ENCODE assay signal across 14 cellular contexts in the genomic region with DNA sequence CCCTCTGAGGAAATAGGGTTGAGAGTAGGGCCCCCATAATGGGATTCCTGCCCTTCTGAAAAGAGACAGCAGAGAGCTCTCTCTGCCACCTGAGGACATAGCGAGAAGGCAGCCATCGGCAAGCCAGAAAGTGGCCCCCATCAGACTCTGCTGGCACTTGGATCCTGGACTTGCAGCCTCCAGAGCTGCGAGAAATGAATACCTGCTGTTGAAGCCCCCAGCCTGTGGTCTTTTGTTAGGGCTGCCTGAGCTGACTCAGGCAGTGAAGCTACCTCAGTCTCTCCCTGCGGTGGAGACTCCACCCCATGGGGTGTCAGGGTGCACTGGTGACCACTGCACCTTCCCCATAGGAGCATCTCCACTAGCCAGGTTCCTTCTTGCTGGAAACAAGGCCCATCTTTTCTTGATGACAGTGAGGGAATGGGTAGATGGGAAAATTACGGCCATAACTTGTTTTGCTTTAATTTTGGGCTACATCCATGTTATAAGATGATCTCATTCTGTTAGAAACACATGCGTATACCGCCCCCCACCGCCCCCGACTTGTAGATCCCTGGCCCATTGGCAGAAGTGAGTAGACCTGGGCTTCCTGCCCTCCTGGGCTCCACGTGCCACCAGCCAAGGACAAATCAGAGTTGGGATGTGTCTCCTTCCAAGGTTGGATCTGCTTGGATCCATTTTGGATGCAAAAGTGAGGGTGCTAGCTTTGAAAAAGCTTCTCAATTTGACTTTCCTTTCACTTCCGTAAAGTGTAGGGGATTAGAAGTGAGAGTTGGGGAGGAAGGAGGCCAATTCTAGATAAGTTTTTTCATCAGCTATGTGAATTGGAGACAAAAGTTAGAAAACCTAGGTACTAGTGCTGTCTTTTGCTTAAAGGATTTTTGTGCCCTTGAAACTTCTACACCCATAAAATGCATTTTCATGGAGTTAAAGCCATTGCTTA. TPM values are rescaled to one million over a fixed set of nuclear protein-coding genes. Genes with fewer than 3 reads are reported as not detected.
DNase-seq lines count a peak whose midpoint lies in the region; ATAC-seq and TF ChIP-seq lines count a peak whose summit lies in the region.
"Had no signal": no experiment of that assay in that cellular context is flagged by ENCODE, and none has a peak within 500 bp of the region (broad histone marks: within the 10 kb centered on the region; RNA-seq: fewer than 3 reads in every experiment).

No MANE protein-coding gene starts in this region.

- peaks cover 99% of the 10 kb centered on the region for H3K4me1 Mint-ChIP-seq in activated naive CD8-positive, alpha-beta T cell treated with anti-CD3 and anti-CD28 coated beads, Interleukin-2, amount 50 U/mL, for 24 hours

- H3K4me1 ChIP-seq in OCI-LY7 (ENCODE audit: insufficient read depth, low read length, poor library complexity, severe bottlenecking) (peaks cover 31% of the 10 kb centered on the region), skeletal muscle tissue (ENCODE audit: control insufficient read depth in 3 of 3, insufficient read depth in 3 of 3, low read length in 3 of 3) (peaks cover 38 to 64% (median 41%) of the 10 kb centered on the region in 3 donors)

- H3K27me3 Mint-ChIP-seq in activated naive CD8-positive, alpha-beta T cell treated with anti-CD3 and anti-CD28 coated beads, Interleukin-2, amount 50 U/mL, for 24 hours: no peaks in the 10 kb centered on the region

- peak overlapping the region; percentile 55 for H3K4me3 Mint-ChIP-seq in activated naive CD8-positive, alpha-beta T cell treated with anti-CD3 and anti-CD28 coated beads, Interleukin-2, amount 50 U/mL, for 24 hours

- peak; percentile 37 for ATAC-seq in activated naive CD8-positive, alpha-beta T cell treated with anti-CD3 and anti-CD28 coated beads, Interleukin-2, amount 50 U/mL, for 24 hours
- no peak for ATAC-seq in GM18873 (IDR thresholded peaks at IDR 0.05; ENCODE audit: low FRiP score, unreplicated experiment)
- ATAC-seq: A549, HCT116, mucosa of descending colon had no signal

- no peaks in the 10 kb centered on the region for H3K79me2 ChIP-seq in OCI-LY7 (ENCODE audit: insufficient read depth, low read depth, low read length)

- no peaks in the 10 kb centered on the region for H3K9me3 Mint-ChIP-seq in activated naive CD8-positive, alpha-beta T cell treated with anti-CD3 and anti-CD28 coated beads, Interleukin-2, amount 50 U/mL, for 24 hours

- H3K27ac ChIP-seq in OCI-LY7 (ENCODE audit: low read depth, low read length, poor library complexity, severe bottlenecking): no peak overlapping the region
- H3K27ac ChIP-seq in skeletal muscle tissue (ENCODE audit: low read depth, low read length): peak overlapping the region; percentile 20
- H3K27ac ChIP-seq: A549, transverse colon had no signal

- peak overlapping the region; percentile 40; the same call in 1 of the 2 replicates for H2AFZ ChIP-seq in OCI-LY7 (ENCODE audit: low read length)

- H3K27me3 ChIP-seq in skeletal muscle tissue (ENCODE audit: control insufficient read depth in 3 of 3, insufficient read depth in 3 of 3, low read length in 3 of 3): no peaks in the 10 kb centered on the region
- H3K27me3 ChIP-seq: transverse colon had no signal

- POLR2A ChIA-PET in OCI-LY7 (lab: Charles Lee): interaction anchor here (1.1 to 3.0 kb wide), 3 partner anchors 11 to 137 kb away, joined by 4 to 11 read pairs (median 10); no protein-coding TSS in a partner anchor

- no peaks in the 10 kb centered on the region for H3K9me3 ChIP-seq in OCI-LY7 (ENCODE audit: low read length)
- H3K9me3 ChIP-seq in skeletal muscle tissue (ENCODE audit: control insufficient read depth in 3 of 3, low read length in 3 of 3): no peaks in the 10 kb centered on the region
- H3K9me3 ChIP-seq: A549, mucosa of descending colon, transverse colon had no signal

- peak; percentile 25 for DNase-seq in SIG-M5 treated with dmso at 0.1 percent for 504 hours (lab: John Stamatoyannopoulos, UW; ENCODE audit: unreplicated experiment)
- DNase-seq in SIG-M5 (lab: John Stamatoyannopoulos, UW): no peak
- DNase-seq in OCI-LY7 (ENCODE audit: low spot score): peak; percentile 80
- peak; percentile 69 for DNase-seq in activated naive CD8-positive, alpha-beta T cell treated with anti-CD3 and anti-CD28 coated beads, Interleukin-2, amount 50 U/mL, for 24 hours
- DNase-seq in OCI-M2 (lab: John Stamatoyannopoulos, UW; ENCODE audit: unreplicated experiment): no peak
- no peak for DNase-seq in NAMALWA (ENCODE audit: low spot score)
- DNase-seq: NCI-H524 treated with DMSO at 0.1 percent for 48 hours, T-helper 9 cell, transverse colon had no signal

- no peak overlapping the region for H3K9ac ChIP-seq in skeletal muscle tissue (ENCODE audit: low read depth in 1 of 3, low read length in 3 of 3)

- peak overlapping the region; percentile 97 for H3K27ac Mint-ChIP-seq in activated naive CD8-positive, alpha-beta T cell treated with anti-CD3 and anti-CD28 coated beads, Interleukin-2, amount 50 U/mL, for 24 hours

- H3K4me2 ChIP-seq in OCI-LY7 (ENCODE audit: low read length): peak overlapping the region; percentile 39
- H3K4me2 ChIP-seq: A549 had no signal

- no peak overlapping the region for H3K4me3 ChIP-seq in OCI-LY7 (ENCODE audit: low read depth, low read length, poor library complexity, severe bottlenecking)
- H3K4me3 ChIP-seq in skeletal muscle tissue (ENCODE audit: low read length in 3 of 3): no peak overlapping the region
- H3K4me3 ChIP-seq: A549, mucosa of descending colon, transverse colon had no signal

- CTCF ChIA-PET in OCI-LY7 (lab: Charles Lee; ENCODE audit: unreplicated experiment): interaction anchor here (1.2 to 1.4 kb wide), 3 partner anchors 10 to 211 kb away, joined by 4 to 5 read pairs (median 5); no protein-coding TSS in a partner anchor

- intact Hi-C loops in OCI-LY7 (cut with micrococcal nuclease; ENCODE audit: unreplicated experiment): loop anchor here (1.0 to 10.0 kb wide), 3 partner anchors 39 to 211 kb away; no protein-coding TSS in a partner anchor

- H3K9me2 ChIP-seq in OCI-LY7 (ENCODE audit: insufficient read depth, low read length): no peaks in the 10 kb centered on the region

- peak; percentile 92 for TF ChIP-seq CTCF in OCI-LY7 (conservative IDR thresholded peaks at IDR 0.05; ENCODE audit: low read length)

- peaks cover 29% of the 10 kb centered on the region for H3K36me3 Mint-ChIP-seq in activated naive CD8-positive, alpha-beta T cell treated with anti-CD3 and anti-CD28 coated beads, Interleukin-2, amount 50 U/mL, for 24 hours (ENCODE audit: low read depth)

- H3K36me3 ChIP-seq in OCI-LY7 (ENCODE audit: insufficient read depth, low read length) (no peaks in the 10 kb centered on the region), skeletal muscle tissue (ENCODE audit: control insufficient read depth in 3 of 3, insufficient read depth in 3 of 3, low read length in 3 of 3) (no peaks in the 10 kb centered on the region)
- H3K36me3 ChIP-seq: transverse colon had no signal

- BruUV-seq in OCI-LY7 (replicated peaks; lab: Mats Ljungman, UMichigan): no TSS peak

- H4K20me1 ChIP-seq in OCI-LY7 (ENCODE audit: insufficient read depth, low read length): no peaks in the 10 kb centered on the region

RNA-seq across cellular contexts. Expression of gene NCK2, which starts 42.9 kb away (rescaled TPM):
- 23.4 and 24.7 TPM in 2 replicates for total RNA-seq in OCI-LY7 (2014; rRNA removed; shearing (Covaris generic))
- total RNA-seq in OCI-LY7 (2022) (33.5 and 34.2 TPM in 2 replicates), skeletal muscle tissue (42.3 TPM)

Comparison
In these comparisons a context has a peak if more than half of its experiments do, and no peak if none do; other contexts are left out.
1. DNase-seq: peak in SIG-M5 treated with dmso at 0.1 percent for 504 hours (single experiment), OCI-LY7 (single experiment) and activated naive CD8-positive, alpha-beta T cell treated with anti-CD3 and anti-CD28 coated beads, Interleukin-2, amount 50 U/mL, for 24 hours (single experiment); none in SIG-M5 (single experiment), OCI-M2 (single experiment) and NAMALWA (single experiment).